Comparison of ENCODE assay signal across 1 cellular context in genomic region chr20:32543570-32544259, GRCh38.
TF ChIP-seq lines count a peak whose summit lies in the region.

No MANE protein-coding gene starts in this region.

TF ChIP-seq in HepG2, 621 proteins besides CTCF, POLR2A, EP300 and RAD21 (continued from another document and continues in another):
- TF ChIP-seq FOXO4 (CRISPR knock-in tag; conservative IDR thresholded peaks at IDR 0.05) (no peak), ZNF512B (CRISPR knock-in tag; IDR thresholded peaks at IDR 0.05; ENCODE audit: borderline replicate concordance) (peak; percentile 96), JUNB (CRISPR knock-in tag; IDR thresholded peaks at IDR 0.05; ENCODE audit: borderline replicate concordance) (peak; percentile 94; the same call in 1 of the 2 replicates), ZNF124 (CRISPR knock-in tag; IDR thresholded peaks at IDR 0.05) (peak; percentile 90; the same call in 1 of the 2 replicates), TSC22D2 (CRISPR knock-in tag; IDR thresholded peaks at IDR 0.05; ENCODE audit: borderline replicate concordance) (peak; percentile 91), TOPORS (CRISPR knock-in tag; IDR thresholded peaks at IDR 0.05) (no peak), ATF6 (CRISPR knock-in tag; conservative IDR thresholded peaks at IDR 0.05) (peak; percentile 92; the same call in 1 of the 2 replicates), NCOR1 (IDR thresholded peaks at IDR 0.05; ENCODE audit: borderline replicate concordance, low read length) (peak; percentile 90), CHD2 (IDR thresholded peaks at IDR 0.05; ENCODE audit: low read depth, low read length) (no peak), SMARCC2 (IDR thresholded peaks at IDR 0.05) (no peak), ZMYM3 (CRISPR knock-in tag; IDR thresholded peaks at IDR 0.05) (peak; percentile 99), ZNF263 (CRISPR knock-in tag; IDR thresholded peaks at IDR 0.05) (peak; percentile 81), NAIF1 (CRISPR knock-in tag; IDR thresholded peaks at IDR 0.05; ENCODE audit: borderline replicate concordance) (no peak), IRX3 (CRISPR knock-in tag; IDR thresholded peaks at IDR 0.05; ENCODE audit: borderline replicate concordance, low read depth) (peak; percentile 64; the same call in 1 of the 2 replicates), IRF2 (CRISPR knock-in tag; IDR thresholded peaks at IDR 0.05) (peak; percentile 97), ZFP36L1 (CRISPR knock-in tag; IDR thresholded peaks at IDR 0.05) (peak; percentile 99), ZNF569 (CRISPR knock-in tag; IDR thresholded peaks at IDR 0.05; ENCODE audit: borderline replicate concordance) (0 out of 2 replicates have a peak, but pooled peaks have one; percentile 59), ISX (CRISPR knock-in tag; conservative IDR thresholded peaks at IDR 0.05) (peak; percentile 83; the same call in 1 of the 2 replicates), ISL2 (CRISPR knock-in tag; IDR thresholded peaks at IDR 0.05) (peak; percentile 92), THAP8 (CRISPR knock-in tag; IDR thresholded peaks at IDR 0.05; ENCODE audit: borderline replicate concordance) (no peak), ZNF883 (CRISPR knock-in tag; IDR thresholded peaks at IDR 0.05; ENCODE audit: not compliant biosample characterization) (peak; percentile 97), ARID2 (CRISPR knock-in tag; IDR thresholded peaks at IDR 0.05; ENCODE audit: borderline replicate concordance) (no peak), ZFP1 (CRISPR knock-in tag; IDR thresholded peaks at IDR 0.05) (peak; percentile 79; the same call in 1 of the 2 replicates), ZNF737 (CRISPR knock-in tag; IDR thresholded peaks at IDR 0.05; ENCODE audit: borderline replicate concordance) (no peak; the same call in 1 of the 2 replicates), ZNF274 (CRISPR knock-in tag; IDR thresholded peaks at IDR 0.05) (peak; percentile 99), ZNF574 (CRISPR knock-in tag; IDR thresholded peaks at IDR 0.05) (peak; percentile 94), ZNF572 (CRISPR knock-in tag; IDR thresholded peaks at IDR 0.05) (peak; percentile 99), CSRNP1 (CRISPR knock-in tag; IDR thresholded peaks at IDR 0.05) (no peak), HINFP (CRISPR knock-in tag; IDR thresholded peaks at IDR 0.05; ENCODE audit: low read depth) (peak; percentile 96; the same call in 1 of the 2 replicates), FOXO1 (CRISPR knock-in tag; IDR thresholded peaks at IDR 0.05) (peak; percentile 99), DBP (CRISPR knock-in tag; IDR thresholded peaks at IDR 0.05; ENCODE audit: not compliant biosample characterization) (peak; percentile 71), KLF13 (CRISPR knock-in tag; IDR thresholded peaks at IDR 0.05) (peak; percentile 24; the same call in 1 of the 2 replicates), ZNF775 (CRISPR knock-in tag; IDR thresholded peaks at IDR 0.05; ENCODE audit: borderline replicate concordance) (no peak; the same call in none of the 2 replicates), MTF2 (CRISPR knock-in tag; IDR thresholded peaks at IDR 0.05; ENCODE audit: borderline replicate concordance) (no peak), SYNCRIP (IDR thresholded peaks at IDR 0.05; ENCODE audit: insufficient read depth, low read depth, low read length) (no peak), ZNF280B (CRISPR knock-in tag; IDR thresholded peaks at IDR 0.05; ENCODE audit: borderline replicate concordance) (peak; percentile 86; the same call in 1 of the 2 replicates), ESRRA (CRISPR knock-in tag; IDR thresholded peaks at IDR 0.05; ENCODE audit: low read depth) (peak; percentile 98), ZNF580 (CRISPR knock-in tag; IDR thresholded peaks at IDR 0.05; ENCODE audit: borderline replicate concordance, low read depth) (peak; percentile 99), ZIK1 (CRISPR knock-in tag; IDR thresholded peaks at IDR 0.05; ENCODE audit: borderline replicate concordance, low read depth) (peak; percentile 95), HNF4G (IDR thresholded peaks at IDR 0.05; ENCODE audit: borderline replicate concordance, low read depth, low read length) (peak; percentile 97), HNF4G (CRISPR knock-in tag; IDR thresholded peaks at IDR 0.05; ENCODE audit: borderline replicate concordance, low read depth) (peak; percentile 99), SMAD1 (CRISPR knock-in tag; IDR thresholded peaks at IDR 0.05; ENCODE audit: borderline replicate concordance, low read depth) (peak; percentile 64; the same call in 1 of the 2 replicates), SAP130 (CRISPR knock-in tag; IDR thresholded peaks at IDR 0.05; ENCODE audit: low read depth) (peak; percentile 98), USF2 (IDR thresholded peaks at IDR 0.05; ENCODE audit: low read depth, low read length) (no peak), USF2 (CRISPR knock-in tag; IDR thresholded peaks at IDR 0.05; ENCODE audit: borderline replicate concordance) (no peak; the same call in 1 of the 2 replicates)
